In genomic region chr18:57811477-57812125, GRCh38 we compare ENCODE assay signal across 17 cellular contexts. TPM values are rescaled to one million over a fixed set of nuclear protein-coding genes. Genes with fewer than 3 reads are reported as not detected.
A peak's percentile ranks its signal among the peaks of the same experiment; 100 is the strongest.
DNase-seq lines count a peak whose midpoint lies in the region; FAIRE-seq and TF ChIP-seq lines count a peak whose summit lies in the region.
"Had no signal": no experiment of that assay in that cellular context is flagged by ENCODE, and none has a peak within 500 bp of the region (broad histone marks: within the 10 kb centered on the region; RNA-seq: fewer than 3 reads in every experiment).

No MANE protein-coding gene starts in this region.

- dilution Hi-C loops in endothelial cell of umbilical vein (cut with MboI; ENCODE audit: extremely low pct_ligation_motif_present, low sequenced_read_pairs) = no loop called here

- H3K9me3 ChIP-seq in endothelial cell of umbilical vein (replicated peaks; ENCODE audit: control insufficient read depth, insufficient read depth, low read length) = no peaks in the 10 kb centered on the region
- no peaks in the 10 kb centered on the region for H3K9me3 ChIP-seq in osteoblast (ENCODE audit: low read depth, low read length)

- H3K4me2 ChIP-seq in endothelial cell of umbilical vein (ENCODE audit: insufficient read depth, low read length) (no peak overlapping the region), osteoblast (ENCODE audit: insufficient read depth, low read length) (no peak overlapping the region)

- H3K4me1 ChIP-seq in endothelial cell of umbilical vein (ENCODE audit: control insufficient read depth, extremely low read depth, insufficient read depth, low read length) (peaks cover 39% of the 10 kb centered on the region), osteoblast (ENCODE audit: insufficient read depth, low read length) (peaks cover 46% of the 10 kb centered on the region)

- H3K36me3 ChIP-seq in endothelial cell of umbilical vein (ENCODE audit: control insufficient read depth in 2 of 2, extremely low read depth in 1 of 2, insufficient read depth in 2 of 2, low read length in 2 of 2) (no peaks in the 10 kb centered on the region), osteoblast (ENCODE audit: insufficient read depth, low read length) (no peaks in the 10 kb centered on the region)

- TF ChIP-seq POLR2A in endothelial cell of umbilical vein (IDR thresholded peaks at IDR 0.05; ENCODE audit: low read depth, low read length) = no peak

- peak; percentile 85 for DNase-seq in EH (ENCODE audit: low read depth)
- DNase-seq in M059J (ENCODE audit: low read depth) = peak; percentile 68
- no peak for DNase-seq in endothelial cell of umbilical vein (ENCODE audit: low read depth, low spot score)
- no peak for DNase-seq in osteoblast (ENCODE audit: insufficient read length, low spot score, missing footprints)
- no peak for DNase-seq in NCI-H82 treated with DMSO at 0.1 percent for 48 hours (lab: John Stamatoyannopoulos, UW; ENCODE audit: unreplicated experiment)
- no peak for DNase-seq in dorsolateral prefrontal cortex
- DNase-seq in SW 1271 (lab: John Stamatoyannopoulos, UW) = no peak
- DNase-seq: Calu3; CD4-positive, CD25-positive, alpha-beta regulatory T cell; DMS79; GOT3; NCI-H1092; NCI-H1694 treated with DMSO at 0.1 percent for 48 hours; NCI-H446; NCI-H748 treated with DMSO at 0.1 percent for 48 hours; SIG-M5 had no signal

- H3K9me1 ChIP-seq in endothelial cell of umbilical vein (replicated peaks; ENCODE audit: control insufficient read depth, extremely low read depth, insufficient read depth, low read length) = no peaks in the 10 kb centered on the region

- no peaks in the 10 kb centered on the region for H3K79me2 ChIP-seq in endothelial cell of umbilical vein (ENCODE audit: control insufficient read depth, insufficient read depth, low read length)
- no peaks in the 10 kb centered on the region for H3K79me2 ChIP-seq in osteoblast (ENCODE audit: insufficient read depth, low read length)

- POLR2A ChIA-PET in endothelial cell of umbilical vein (lab: Charles Lee) = interaction anchor here (1.0 kb wide), 1 partner anchor 26 kb away, joined by 3 read pairs; no protein-coding TSS in a partner anchor

- no peak overlapping the region for H3K9ac ChIP-seq in endothelial cell of umbilical vein (replicated peaks; ENCODE audit: extremely low read depth, insufficient read depth, low read length)

- BruUV-seq in endothelial cell of umbilical vein (replicated peaks; lab: Mats Ljungman, UMichigan) = no TSS peak

- H3K27me3 ChIP-seq in endothelial cell of umbilical vein (ENCODE audit: control insufficient read depth in 2 of 2, insufficient read depth in 2 of 2, low read length in 2 of 2) = no peaks in the 10 kb centered on the region
- no peaks in the 10 kb centered on the region for H3K27me3 ChIP-seq in osteoblast (ENCODE audit: insufficient read depth, low read length)
- no peaks in the 10 kb centered on the region for H3K27me3 ChIP-seq in dorsolateral prefrontal cortex

- intact Hi-C loops in endothelial cell of umbilical vein (cut with micrococcal nuclease) = no loop called here
- intact Hi-C loops in dorsolateral prefrontal cortex (cut with DNase I) = no loop called here

- H4K20me1 ChIP-seq in endothelial cell of umbilical vein (replicated peaks; ENCODE audit: control insufficient read depth, extremely low read depth, insufficient read depth, low read length) (no peaks in the 10 kb centered on the region), osteoblast (ENCODE audit: insufficient read depth, low read length) (no peaks in the 10 kb centered on the region)

- FAIRE-seq in endothelial cell of umbilical vein (lab: Jason Lieb, UNC) = no peak
- FAIRE-seq: K562 had no signal

- CTCF ChIA-PET in endothelial cell of umbilical vein (lab: Charles Lee) = no interaction called here

- no peak for TF ChIP-seq CTCF in endothelial cell of umbilical vein (IDR thresholded peaks at IDR 0.05; ENCODE audit: extremely low read depth in 1 of 2, insufficient read depth in 1 of 2, low read depth in 1 of 2, low read length in 2 of 2)
- TF ChIP-seq CTCF in osteoblast (IDR thresholded peaks at IDR 0.05; ENCODE audit: extremely low read depth, low read depth, low read length) = no peak
- TF ChIP-seq CTCF in dorsolateral prefrontal cortex (IDR thresholded peaks at IDR 0.05 in 54 of 56, conservative IDR thresholded peaks at IDR 0.05 in 2 of 56; ENCODE audit: low read depth in 1 of 56, partially characterized antibody in 56 of 56) = no peak

- H3K4me3 ChIP-seq in endothelial cell of umbilical vein (replicated peaks in 1 of 3; ENCODE audit: insufficient read depth in 1 of 3, low read depth in 1 of 3, low read length in 3 of 3) = no peak overlapping the region
- H3K4me3 ChIP-seq in osteoblast (ENCODE audit: insufficient read depth, low read length) = no peak overlapping the region
- H3K4me3 ChIP-seq in dorsolateral prefrontal cortex = no peak overlapping the region
- H3K4me3 ChIP-seq: K562 had no signal

- H3K27ac ChIP-seq in endothelial cell of umbilical vein (ENCODE audit: insufficient read depth, low read depth, low read length) (no peak overlapping the region), osteoblast (ENCODE audit: low read depth, low read length) (peak overlapping the region; percentile 14), dorsolateral prefrontal cortex (no peak overlapping the region)

- H2AFZ ChIP-seq in endothelial cell of umbilical vein (ENCODE audit: low read depth, low read length) = no peak overlapping the region
- no peak overlapping the region for H2AFZ ChIP-seq in osteoblast (ENCODE audit: low read length)

TF ChIP-seq in endothelial cell of umbilical vein, 7 proteins besides CTCF, POLR2A, EP300 and RAD21:
- TF ChIP-seq JUN (IDR thresholded peaks at IDR 0.05; ENCODE audit: borderline replicate concordance, insufficient read depth, insufficient read length, low read depth) = peak; percentile 13
- no peak for TF ChIP-seq GATA2 (IDR thresholded peaks at IDR 0.05; ENCODE audit: insufficient read depth, insufficient read length, low read depth, low read length)
TF ChIP-seq in endothelial cell of umbilical vein: peak in this region for 1.

RNA-seq across cellular contexts. Expression of gene ATP8B1, which starts 8.5 kb away (rescaled TPM):
- total RNA-seq in M059J (2014; rRNA removed; shearing (Covaris generic)) = 39.5 and 68.5 TPM in 2 replicates
- 86.5 and 100 TPM in 2 replicates for total RNA-seq in endothelial cell of umbilical vein
- polyA plus RNA-seq in endothelial cell of umbilical vein = 42.7 and 49.3 TPM in 2 replicates
- 32.7 and 33.4 TPM in 2 replicates for polyA plus RNA-seq in endothelial cell of umbilical vein (2011; cell fraction: cytosol; rRNA removed)
- 82.2 and 90.1 TPM in 2 replicates for polyA plus RNA-seq in endothelial cell of umbilical vein (2011; cell fraction: nucleus; rRNA removed)
- polyA plus RNA-seq in endothelial cell of umbilical vein (2012) = 17.7 and 27.5 TPM in 2 replicates
- 164 and 167 TPM in 2 replicates for polyA minus RNA-seq in endothelial cell of umbilical vein
- 0.72 TPM for polyA minus RNA-seq in endothelial cell of umbilical vein (2011; cell fraction: cytosol; rRNA and poly(A)+ RNA removed)
- polyA minus RNA-seq in endothelial cell of umbilical vein (2011; cell fraction: nucleus; rRNA and poly(A)+ RNA removed) = 135 and 183 TPM in 2 replicates
- total RNA-seq in osteoblast = 41.5 and 46.7 TPM in 2 replicates
- 10 to 100 TPM in 48 of 120 experiments, 1 to 10 TPM in 72; 4.6 to 17.5 (median 9.2) TPM for total RNA-seq in dorsolateral prefrontal cortex
- total RNA-seq: CD4-positive, CD25-positive, alpha-beta regulatory T cell had no signal

Comparison
In these comparisons a context has a peak if more than half of its experiments do, and no peak if none do; other contexts are left out.
1. DNase-seq: peak in EH (single experiment) and M059J (single experiment); none in endothelial cell of umbilical vein (single experiment), osteoblast (single experiment), NCI-H82 treated with DMSO at 0.1 percent for 48 hours (single experiment), dorsolateral prefrontal cortex (0 of 10) and SW 1271 (0 of 2).